In the genomic region with DNA sequence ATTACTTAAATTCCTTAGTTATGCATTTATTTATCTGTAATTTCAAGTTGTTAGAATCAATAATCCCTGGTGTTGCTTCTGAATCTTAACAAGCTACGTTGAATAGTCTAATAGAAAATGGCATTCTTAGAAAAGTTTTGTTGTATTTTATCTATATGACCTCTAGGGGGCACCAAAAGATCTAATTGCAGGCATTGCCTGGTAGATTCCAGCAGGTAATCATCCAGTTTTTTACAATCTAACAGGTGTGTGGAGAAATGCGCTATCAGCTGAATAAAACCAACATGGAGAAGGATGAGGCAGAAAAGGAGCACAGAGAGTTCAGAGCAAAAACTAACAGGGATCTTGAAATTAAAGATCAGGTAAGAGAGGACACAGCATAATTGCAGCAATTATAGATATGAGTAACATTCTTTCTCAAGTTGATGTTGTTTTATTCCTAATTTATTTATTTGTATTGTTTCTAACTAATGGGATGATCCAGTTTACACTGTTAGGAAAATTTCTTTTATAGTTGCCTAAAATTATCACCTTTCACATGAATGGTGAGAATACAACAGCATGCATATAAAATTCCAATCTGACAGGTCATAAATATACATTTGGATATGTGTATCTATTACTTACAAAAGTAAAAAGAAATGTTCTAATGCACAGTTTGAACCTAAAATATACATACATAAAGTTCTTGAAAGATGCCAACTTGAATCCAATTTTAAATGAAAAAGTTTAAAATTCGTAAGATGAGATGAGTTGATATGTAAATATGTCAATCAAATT, we compare ENCODE assay signal across 8 cellular contexts.
DNase-seq lines count a peak whose midpoint lies in the region; ATAC-seq, FAIRE-seq and TF ChIP-seq lines count a peak whose summit lies in the region.

No MANE protein-coding gene starts in this region.

- no peaks in the 10 kb centered on the region for H3K27me3 Mint-ChIP-seq in activated T-helper 17 cell treated with anti-CD3 and anti-CD28 coated beads, Interleukin-2, amount 50 U/mL, for 72 hours

- H3K4me3 Mint-ChIP-seq in activated T-helper 17 cell treated with anti-CD3 and anti-CD28 coated beads, Interleukin-2, amount 50 U/mL, for 72 hours, result no peak overlapping the region

- intact Hi-C loops in lower lobe of right lung (cut with DNase I), result loop anchor here (5.0 kb wide), 1 partner anchor 403 kb away; no protein-coding TSS in a partner anchor

- peaks cover 5% of the 10 kb centered on the region for H3K4me1 Mint-ChIP-seq in activated T-helper 17 cell treated with anti-CD3 and anti-CD28 coated beads, Interleukin-2, amount 50 U/mL, for 72 hours

- H3K27me3 ChIP-seq in bronchial epithelial cell (ENCODE audit: control insufficient read depth, insufficient read depth, low read length) (no peaks in the 10 kb centered on the region), lower lobe of right lung (ENCODE audit: low read depth) (no peaks in the 10 kb centered on the region)

- FAIRE-seq in A549 (lab: Jason Lieb, UNC), result no peak
- FAIRE-seq in bronchial epithelial cell (lab: Jason Lieb, UNC), result no peak

- H3K36me3 ChIP-seq in bronchial epithelial cell (ENCODE audit: control insufficient read depth, insufficient read depth, low read length), result peaks cover 2% of the 10 kb centered on the region
- peaks cover 37% of the 10 kb centered on the region for H3K36me3 ChIP-seq in lower lobe of right lung

- H3K9me3 ChIP-seq in A549, result no peaks in the 10 kb centered on the region
- H3K9me3 ChIP-seq in lower lobe of right lung, result no peaks in the 10 kb centered on the region

- CTCF ChIA-PET in A549 (lab: Yijun Ruan, JAX), result interaction anchor here (0.5 to 4.7 kb wide), 26 partner anchors 9 to 959 kb away, joined by 3 to 42 read pairs (median 4); no protein-coding TSS in a partner anchor

- TF ChIP-seq CTCF in A549 (IDR thresholded peaks at IDR 0.05) (peak; percentile 93), GM12875 (IDR thresholded peaks at IDR 0.05; ENCODE audit: borderline replicate concordance, insufficient read depth, low read depth, low read length) (peak; percentile 29; the same call in 1 of the 2 replicates), bronchial epithelial cell (IDR thresholded peaks at IDR 0.05; ENCODE audit: insufficient read depth, low read length, severe bottlenecking) (peak; percentile 45), lower lobe of right lung (IDR thresholded peaks at IDR 0.05) (peak; percentile 68)

- WGBS in A549 (ENCODE audit: missing lambda C conversion rate), result 40% methylated on average over 3 of the region's 3 CpGs

- H3K4me2 ChIP-seq in A549, result no peak overlapping the region; the same call in 2 of the 3 replicates

- POLR2A ChIA-PET in A549 (lab: Yijun Ruan, JAX), result interaction anchor here (0.6 kb wide), 1 partner anchor 75 kb away, joined by 3 read pairs; no protein-coding TSS in a partner anchor

- TF ChIP-seq EP300 in A549 (IDR thresholded peaks at IDR 0.05), result no peak

- peak; percentile 25 to 51 for DNase-seq in A549 (ENCODE audit: low read depth in 1 of 2, low spot score in 1 of 2)
- peak; percentile 60 for DNase-seq in HT-29 (ENCODE audit: low spot score)
- DNase-seq in NCI-H748 (lab: John Stamatoyannopoulos, UW; ENCODE audit: unreplicated experiment), result peak; percentile 80
- DNase-seq in bronchial epithelial cell (ENCODE audit: low read depth), result peak; percentile 45
- no peak for DNase-seq in lower lobe of right lung

- H3K27ac Mint-ChIP-seq in activated T-helper 17 cell treated with anti-CD3 and anti-CD28 coated beads, Interleukin-2, amount 50 U/mL, for 72 hours, result no peak overlapping the region

- peaks cover 29% of the 10 kb centered on the region for H3K36me3 Mint-ChIP-seq in activated T-helper 17 cell treated with anti-CD3 and anti-CD28 coated beads, Interleukin-2, amount 50 U/mL, for 72 hours (ENCODE audit: low read depth)

- H3K4me3 ChIP-seq in A549, result no peak overlapping the region
- H3K4me3 ChIP-seq in GM12875 (ENCODE audit: low read depth, low read length), result no peak overlapping the region
- H3K4me3 ChIP-seq in bronchial epithelial cell (ENCODE audit: low read depth, low read length), result no peak overlapping the region
- no peak overlapping the region for H3K4me3 ChIP-seq in lower lobe of right lung

- H3K4me1 ChIP-seq in A549, result peaks cover 11% of the 10 kb centered on the region; the same call in 2 of the 3 replicates
- no peaks in the 10 kb centered on the region for H3K4me1 ChIP-seq in lower lobe of right lung

- ATAC-seq in A549 (peak; percentile 66 to 75; a peak in 5 of 6 replicates), lower lobe of right lung (peak; percentile 67 to 69), HG02870 (IDR thresholded peaks at IDR 0.05; ENCODE audit: unreplicated experiment) (no peak)
- ATAC-seq in activated T-helper 17 cell treated with anti-CD3 and anti-CD28 coated beads, Interleukin-2, amount 50 U/mL, for 72 hours (replicated peaks), result no peak

- H3K27ac ChIP-seq in A549, result no peak overlapping the region
- H3K27ac ChIP-seq in lower lobe of right lung, result no peak overlapping the region

- peak; percentile 88 to 89 for TF ChIP-seq RAD21 in A549 (conservative IDR thresholded peaks at IDR 0.05 in 1 of 2, IDR thresholded peaks at IDR 0.05 in 1 of 2)

- TF ChIP-seq POLR2A in A549 (IDR thresholded peaks at IDR 0.05; ENCODE audit: low read length), result no peak

- H3K9me3 Mint-ChIP-seq in activated T-helper 17 cell treated with anti-CD3 and anti-CD28 coated beads, Interleukin-2, amount 50 U/mL, for 72 hours, result no peaks in the 10 kb centered on the region

TF ChIP-seq in A549, 52 proteins besides CTCF, POLR2A, EP300 and RAD21:
- TF ChIP-seq SMC3 (IDR thresholded peaks at IDR 0.05) (peak; percentile 75), MYC (IDR thresholded peaks at IDR 0.05; ENCODE audit: borderline replicate concordance, low read length) (no peak)

Comparison
In these comparisons a context has a peak if more than half of its experiments do, and no peak if none do; other contexts are left out.
1. ATAC-seq: peak in A549 (2 of 2) and lower lobe of right lung (2 of 2); none in activated T-helper 17 cell treated with anti-CD3 and anti-CD28 coated beads, Interleukin-2, amount 50 U/mL, for 72 hours (single experiment) and HG02870 (single experiment).
2. CTCF ChIP-seq: peak in every context shown above with its lines; median percentile 93 in A549; 68 in lower lobe of right lung; 45 in bronchial epithelial cell; 29 in GM12875.